ENCODE assay signal across 8 cellular contexts in genomic region chr3:44511238-44511567, GRCh38. TPM values are rescaled to one million over a fixed set of nuclear protein-coding genes. Genes with fewer than 3 reads are reported as not detected.
DNase-seq lines count a peak whose midpoint lies in the region; ATAC-seq and TF ChIP-seq lines count a peak whose summit lies in the region.

No MANE protein-coding gene starts in this region.

- H3F3A ChIP-seq in DOHH2 (ENCODE audit: control insufficient read depth, insufficient read depth) (no peaks in the 10 kb centered on the region), PC-9 (ENCODE audit: insufficient read depth, low read depth) (0 out of 2 replicates have a peak, but pooled peaks cover 5% of the 10 kb centered on the region)

- H3K27ac ChIP-seq in DOHH2 (ENCODE audit: low read depth, low read length) (no peak overlapping the region), PC-9 (peak overlapping the region; percentile 14; the same call in 1 of the 2 replicates), parathyroid adenoma (peak overlapping the region; percentile 81)

- H3K9me3 ChIP-seq in DOHH2 (ENCODE audit: control insufficient read depth, insufficient read depth, low read length) = peaks cover 7% of the 10 kb centered on the region; the same call in 1 of the 2 replicates
- H3K9me3 ChIP-seq in PC-9 (ENCODE audit: insufficient read depth, low read depth) = peaks cover 4% of the 10 kb centered on the region; the same call in 1 of the 2 replicates
- H3K9me3 ChIP-seq in parathyroid adenoma (ENCODE audit: control insufficient read depth, low read length) = no peaks in the 10 kb centered on the region

- H3K4me1 ChIP-seq in DOHH2 (ENCODE audit: control insufficient read depth, low read length) (peaks cover 23% of the 10 kb centered on the region), PC-9 (replicated peaks; ENCODE audit: insufficient read depth) (peaks cover 7% of the 10 kb centered on the region), parathyroid adenoma (peaks cover 5% of the 10 kb centered on the region)

- ATAC-seq in HG02571 (IDR thresholded peaks at IDR 0.05; ENCODE audit: unreplicated experiment) (no peak), GM21360 (IDR thresholded peaks at IDR 0.05; ENCODE audit: unreplicated experiment) (no peak)

- peaks cover 40% of the 10 kb centered on the region for H3K79me2 ChIP-seq in DOHH2 (ENCODE audit: control insufficient read depth, low read length)
- peaks cover 27% of the 10 kb centered on the region for H3K79me2 ChIP-seq in PC-9 (ENCODE audit: low read depth)
- peaks cover 8% of the 10 kb centered on the region for H3K79me2 ChIP-seq in parathyroid adenoma

- H3K9me2 ChIP-seq in DOHH2 (replicated peaks; ENCODE audit: control insufficient read depth, low read length) (no peaks in the 10 kb centered on the region), PC-9 (ENCODE audit: insufficient read depth) (no peaks in the 10 kb centered on the region)

- no TSS peak for BruUV-seq in PC-9 (replicated peaks; lab: Mats Ljungman, UMichigan)

- no peaks in the 10 kb centered on the region for H3K27me3 ChIP-seq in DOHH2 (ENCODE audit: control insufficient read depth, low read length)
- no peaks in the 10 kb centered on the region for H3K27me3 ChIP-seq in PC-9 (ENCODE audit: insufficient read depth, low read depth)
- H3K27me3 ChIP-seq in parathyroid adenoma (ENCODE audit: control insufficient read depth, insufficient read depth, low read length) = no peaks in the 10 kb centered on the region

- no peak for TF ChIP-seq CTCF in DOHH2 (IDR thresholded peaks at IDR 0.05; ENCODE audit: low read depth, low read length, poor library complexity, severe bottlenecking)
- no peak for TF ChIP-seq CTCF in PC-9 (conservative IDR thresholded peaks at IDR 0.05)
- TF ChIP-seq CTCF in epithelial cell of esophagus (IDR thresholded peaks at IDR 0.05; ENCODE audit: insufficient read depth, low read depth, low read length, missing control alignments) = no peak
- TF ChIP-seq CTCF in parathyroid adenoma (IDR thresholded peaks at IDR 0.05) = no peak
- TF ChIP-seq CTCF in GM10248 (IDR thresholded peaks at IDR 0.05; ENCODE audit: control extremely low read depth, extremely low read depth, low read depth, missing control alignments) = no peak

- H2AFZ ChIP-seq in PC-9 (peak overlapping the region; percentile 95), parathyroid adenoma (peak overlapping the region; percentile 97)

- POLR2A ChIA-PET in PC-9 (lab: Charles Lee; ENCODE audit: unreplicated experiment) = interaction anchor here (0.7 kb wide), 1 partner anchor 179 kb away, joined by 4 read pairs; no protein-coding TSS in a partner anchor
- POLR2A ChIA-PET in GM10248 (lab: Yijun Ruan, JAX) = interaction anchor here (0.6 to 1.1 kb wide), 2 partner anchors 173 to 1100 kb away, joined by 4 read pairs; partner anchors contain the start of gene TCAIM

- DNase-seq in PC-9 (no peak), epithelial cell of esophagus (ENCODE audit: low read depth) (no peak), SHP77 (lab: John Stamatoyannopoulos, UW) (no peak), GM10248 (ENCODE audit: extremely low spot score) (no peak)

- H3K36me3 ChIP-seq in DOHH2 (ENCODE audit: control insufficient read depth, low read length) (peaks cover 15% of the 10 kb centered on the region), PC-9 (ENCODE audit: low read depth) (no peaks in the 10 kb centered on the region), parathyroid adenoma (ENCODE audit: control insufficient read depth, insufficient read depth, low read length) (no peaks in the 10 kb centered on the region)

- H3K4me2 ChIP-seq in DOHH2 (ENCODE audit: low read length) (peak overlapping the region; percentile 80), PC-9 (peak overlapping the region; percentile 91), parathyroid adenoma (ENCODE audit: low read length) (peak overlapping the region; percentile 62)

- no peak overlapping the region for H3K9ac ChIP-seq in parathyroid adenoma

- CTCF ChIA-PET in PC-9 (lab: Charles Lee) (no interaction called here), GM10248 (lab: Yijun Ruan, JAX) (interaction anchor here (0.7 to 1.3 kb wide), 6 partner anchors 12 to 402 kb away, joined by 3 to 5 read pairs (median 3); no protein-coding TSS in a partner anchor)

- intact Hi-C loops in PC-9 (cut with micrococcal nuclease; ENCODE audit: unreplicated experiment) = loop anchor here (10.0 kb wide), 1 partner anchor 114 kb away; the partner anchor contains the start of gene ZNF197

- H4K20me1 ChIP-seq in DOHH2 (ENCODE audit: control insufficient read depth, insufficient read depth, low read depth, low read length) (no peaks in the 10 kb centered on the region), PC-9 (ENCODE audit: insufficient read depth) (no peaks in the 10 kb centered on the region)

- H3K4me3 ChIP-seq in DOHH2 (ENCODE audit: low read length) (peak overlapping the region; percentile 92), PC-9 (peak overlapping the region; percentile 84), epithelial cell of esophagus (ENCODE audit: low read length) (peak overlapping the region; percentile 53), parathyroid adenoma (ENCODE audit: low read depth, low read length) (peak overlapping the region; percentile 92)

RNA-seq across cellular contexts. Expression of gene ZNF445, which starts 33.7 kb away (rescaled TPM):
- total RNA-seq in PC-9 (2021) = 15.9 and 20.3 TPM in 2 replicates

RNA-seq across cellular contexts. Expression of gene ZKSCAN7, which starts 43.8 kb away (rescaled TPM):
- 0.83 TPM in 2 replicates for total RNA-seq in PC-9 (2021)
